Comparison of ENCODE assay signal across 8 cellular contexts in genomic region chr5:32444946-32445758, GRCh38. TPM values are rescaled to one million over a fixed set of nuclear protein-coding genes. Genes with fewer than 3 reads are reported as not detected.
DNase-seq lines count a peak whose midpoint lies in the region; ATAC-seq and TF ChIP-seq lines count a peak whose summit lies in the region.

No MANE protein-coding gene starts in this region.

- intact Hi-C loops in esophagus squamous epithelium (cut with DNase I), result no loop called here
- intact Hi-C loops in prostate gland (cut with DNase I), result loop anchor here (5.0 to 10.0 kb wide), 2 partner anchors 142 to 210 kb away; partner anchors contain the start of gene SUB1

- H3K4me1 ChIP-seq in SJCRH30 (peaks cover 9% of the 10 kb centered on the region), esophagus squamous epithelium (peaks cover 29 to 67% (median 37%) of the 10 kb centered on the region in 3 donors), prostate gland (replicated peaks) (peaks cover 4% of the 10 kb centered on the region)

- ATAC-seq in GM19468 (IDR thresholded peaks at IDR 0.05; ENCODE audit: extremely low read depth, unreplicated experiment), result peak; percentile 0
- ATAC-seq in GM18873 (IDR thresholded peaks at IDR 0.05; ENCODE audit: low FRiP score, unreplicated experiment), result no peak

- TF ChIP-seq POLR2A in esophagus squamous epithelium (IDR thresholded peaks at IDR 0.05), result no peak
- no peak for TF ChIP-seq POLR2A in prostate gland (IDR thresholded peaks at IDR 0.05)

- DNase-seq in SJCRH30 (peak in 1 of 2 experiments; percentile 14), esophagus squamous epithelium (lab: John Stamatoyannopoulos, UW) (no peak), prostate gland (ENCODE audit: low spot score) (no peak), NCI-H1436 treated with DMSO at 0.1 percent for 48 hours (lab: John Stamatoyannopoulos, UW) (no peak), kidney glomerular epithelial cell (lab: John Stamatoyannopoulos, UW) (no peak), cerebellar cortex (ENCODE audit: low spot score) (no peak)

- H3K27me3 ChIP-seq in SJCRH30 (no peaks in the 10 kb centered on the region), esophagus squamous epithelium (no peaks in the 10 kb centered on the region), prostate gland (replicated peaks; ENCODE audit: insufficient read depth) (no peaks in the 10 kb centered on the region)

- H3K27ac ChIP-seq in SJCRH30 (peak overlapping the region; percentile 88), esophagus squamous epithelium (peak overlapping the region; percentile 94 to 99 (median 96)), prostate gland (peak overlapping the region; percentile 97)

- WGBS in esophagus squamous epithelium, 2 donors, result 49 to 73% methylated on average over 15 to 21 of the region's 21 CpGs
- WGBS in prostate gland, result 55% methylated on average over 20 of the region's 21 CpGs

- peak overlapping the region; percentile 95 for H3K4me3 ChIP-seq in SJCRH30
- H3K4me3 ChIP-seq in esophagus squamous epithelium, result peak overlapping the region; percentile 87 to 96 (median 90)
- H3K4me3 ChIP-seq in prostate gland, result peak overlapping the region; percentile 86 to 88

- TF ChIP-seq CTCF in esophagus squamous epithelium (IDR thresholded peaks at IDR 0.05) (no peak), prostate gland (IDR thresholded peaks at IDR 0.05) (no peak)

- H3K36me3 ChIP-seq in SJCRH30 (peaks cover 18% of the 10 kb centered on the region), esophagus squamous epithelium (no peaks in the 10 kb centered on the region), prostate gland (no peaks in the 10 kb centered on the region)

- H3K9me3 ChIP-seq in SJCRH30 (replicated peaks), result no peaks in the 10 kb centered on the region
- H3K9me3 ChIP-seq in esophagus squamous epithelium, result no peaks in the 10 kb centered on the region
- no peaks in the 10 kb centered on the region for H3K9me3 ChIP-seq in prostate gland

RNA-seq across cellular contexts. Expression of gene ZFR, which starts 0.6 kb away (rescaled TPM):
- 130 and 136 TPM in 2 replicates for total RNA-seq in SJCRH30 (2014; rRNA removed; shearing (Covaris generic))
- total RNA-seq in esophagus squamous epithelium (10 to 100 TPM; 27.7 to 67.1 (median 54.8) TPM), prostate gland (10 to 100 TPM; 69.0 to 73.7 TPM)
